ENCODE assay signal across 19 cellular contexts in genomic region chr4:76625316-76625715, GRCh38.
DNase-seq lines count a peak whose midpoint lies in the region; ATAC-seq and TF ChIP-seq lines count a peak whose summit lies in the region.
"Had no signal": no experiment of that assay in that cellular context is flagged by ENCODE, and none has a peak within 500 bp of the region (broad histone marks: within the 10 kb centered on the region; RNA-seq: fewer than 3 reads in every experiment).

No MANE protein-coding gene starts in this region.

- peaks cover 5% of the 10 kb centered on the region for H3K36me3 Mint-ChIP-seq in mesothelial cell of epicardium
- H3K36me3 Mint-ChIP-seq: natural killer cell treated with Interleukin-12 subunit alpha and Interleukin-12 subunit beta and Interleukin-15 and Interleukin-18, amount 100 ng/mL, for 72 hours had no signal

- no peaks in the 10 kb centered on the region for H3K9me3 Mint-ChIP-seq in mesothelial cell of epicardium
- H3K9me3 Mint-ChIP-seq: natural killer cell treated with Interleukin-12 subunit alpha and Interleukin-12 subunit beta and Interleukin-15 and Interleukin-18, amount 100 ng/mL, for 72 hours had no signal

- 70 to 88% (median 82%) methylated on average over 2 of the region's 2 CpGs for WGBS in stomach, 5 donors

- no peaks in the 10 kb centered on the region for H3K27me3 ChIP-seq in breast epithelium
- H3K27me3 ChIP-seq in stomach = no peaks in the 10 kb centered on the region

- H3K27ac Mint-ChIP-seq in mesothelial cell of epicardium = peak overlapping the region; percentile 87
- H3K27ac Mint-ChIP-seq: natural killer cell treated with Interleukin-12 subunit alpha and Interleukin-12 subunit beta and Interleukin-15 and Interleukin-18, amount 100 ng/mL, for 72 hours had no signal

- no peak for TF ChIP-seq EP300 in stomach (IDR thresholded peaks at IDR 0.05)

- ATAC-seq in GM21367 (IDR thresholded peaks at IDR 0.05; ENCODE audit: unreplicated experiment) = no peak
- ATAC-seq: left lobe of liver; natural killer cell treated with Interleukin-12 subunit alpha and Interleukin-12 subunit beta and Interleukin-15 and Interleukin-18, amount 100 ng/mL, for 72 hours had no signal

- no peaks in the 10 kb centered on the region for H3K9me3 ChIP-seq in HEK293 (ENCODE audit: control insufficient read depth, insufficient read depth, low read depth, low read length)
- H3K9me3 ChIP-seq in breast epithelium = no peaks in the 10 kb centered on the region
- H3K9me3 ChIP-seq in stomach = no peaks in the 10 kb centered on the region

- H3K4me3 ChIP-seq in HEK293 (ENCODE audit: low read depth, low read length) (no peak overlapping the region), breast epithelium (no peak overlapping the region), stomach (no peak overlapping the region)

- H3K4me1 Mint-ChIP-seq in mesothelial cell of epicardium = peaks cover 55% of the 10 kb centered on the region

- H3K4me3 Mint-ChIP-seq in mesothelial cell of epicardium = no peak overlapping the region
- H3K4me3 Mint-ChIP-seq: natural killer cell treated with Interleukin-12 subunit alpha and Interleukin-12 subunit beta and Interleukin-15 and Interleukin-18, amount 100 ng/mL, for 72 hours had no signal

- TF ChIP-seq POLR2A in breast epithelium (IDR thresholded peaks at IDR 0.05) = no peak
- no peak for TF ChIP-seq POLR2A in stomach (IDR thresholded peaks at IDR 0.05)

- CTCF ChIA-PET in HEK293 (lab: Yijun Ruan, JAX) = interaction anchor here (0.5 to 1.2 kb wide), 3 partner anchors 28 to 302 kb away, joined by 3 to 5 read pairs (median 4); no protein-coding TSS in a partner anchor

- no peaks in the 10 kb centered on the region for H3K27me3 Mint-ChIP-seq in mesothelial cell of epicardium (ENCODE audit: low read depth)

- no peak for TF ChIP-seq CTCF in HEK293 (tag by site-specific recombination; IDR thresholded peaks at IDR 0.05)
- no peak for TF ChIP-seq CTCF in breast epithelium (IDR thresholded peaks at IDR 0.05)
- TF ChIP-seq CTCF in mesothelial cell of epicardium (IDR thresholded peaks at IDR 0.05; ENCODE audit: unreplicated experiment) = no peak
- TF ChIP-seq CTCF in stomach (IDR thresholded peaks at IDR 0.05) = no peak

- peaks cover 17% of the 10 kb centered on the region for H3K4me1 ChIP-seq in HEK293 (ENCODE audit: control insufficient read depth, insufficient read depth, low read length)
- peaks cover 0 to 14% of the 10 kb centered on the region in 2 donors for H3K4me1 ChIP-seq in breast epithelium
- H3K4me1 ChIP-seq in stomach = peaks cover 12 to 62% (median 39%) of the 10 kb centered on the region in 4 donors

- H3K36me3 ChIP-seq in HEK293 (ENCODE audit: control insufficient read depth in 2 of 2, insufficient read depth in 1 of 2, low read length in 2 of 2) (no peaks in the 10 kb centered on the region), breast epithelium (no peaks in the 10 kb centered on the region), stomach (no peaks in the 10 kb centered on the region)

- H3K27ac ChIP-seq in HEK293 (ENCODE audit: extremely low read depth, low read depth, low read length) (no peak overlapping the region), breast epithelium (peak overlapping the region; percentile 76 to 87), stomach (peak overlapping the region in 4 of 5 donors; percentile 75 to 87 (median 80))

- DNase-seq in breast epithelium (ENCODE audit: low spot score in 2 of 2) (no peak), mesothelial cell of epicardium (ENCODE audit: low spot score in 2 of 2, unreplicated experiment in 2 of 2) (no peak), stomach (no peak), SKM-1 (lab: John Stamatoyannopoulos, UW; ENCODE audit: unreplicated experiment) (no peak), NCI-H2029 (lab: John Stamatoyannopoulos, UW) (no peak)
- DNase-seq in stimulated activated CD4-positive, alpha-beta T cell treated with anti-CD3 and anti-CD28 coated beads, Interleukin-12 subunit alpha, Interleukin-12 subunit beta, amount 100 ng/mL, for 4 hours = no peak
- DNase-seq: activated CD4-positive, CD25-positive, alpha-beta regulatory T cell treated with anti-CD3 and anti-CD28 coated beads, Interleukin-2, amount 50 U/mL, for 72 hours; activated effector memory CD4-positive, alpha-beta T cell treated with Interleukin-2 at 50 U/mL for 16 hours; amniotic stem cell; foreskin melanocyte; NCI-H2029 treated with DMSO at 0.1 percent for 48 hours; NCI-H524; stimulated activated CD4-positive, alpha-beta T cell treated with anti-CD3 and anti-CD28 coated beads, Interleukin-1b, Interleukin-23, amount 100 ng/mL, for 48 hours; substantia nigra; T-helper 9 cell had no signal

- POLR2A ChIA-PET in HEK293 (lab: Yijun Ruan, JAX) = no interaction called here

- intact Hi-C loops in breast epithelium (cut with DNase I; ENCODE audit: low total_unique reads) (no loop called here), stomach (cut with DNase I; ENCODE audit: low total_unique reads) (no loop called here)

TF ChIP-seq in HEK293, 187 proteins besides CTCF, POLR2A, EP300 and RAD21:
- TF ChIP-seq SETDB1 (IDR thresholded peaks at IDR 0.05; ENCODE audit: insufficient read length, low read length) (no peak), ZFHX2 (tag by site-specific recombination; conservative IDR thresholded peaks at IDR 0.05) (no peak), ZNF398 (tag by site-specific recombination; IDR thresholded peaks at IDR 0.05) (peak; percentile 60)
- TF ChIP-seq, protein P1, sequence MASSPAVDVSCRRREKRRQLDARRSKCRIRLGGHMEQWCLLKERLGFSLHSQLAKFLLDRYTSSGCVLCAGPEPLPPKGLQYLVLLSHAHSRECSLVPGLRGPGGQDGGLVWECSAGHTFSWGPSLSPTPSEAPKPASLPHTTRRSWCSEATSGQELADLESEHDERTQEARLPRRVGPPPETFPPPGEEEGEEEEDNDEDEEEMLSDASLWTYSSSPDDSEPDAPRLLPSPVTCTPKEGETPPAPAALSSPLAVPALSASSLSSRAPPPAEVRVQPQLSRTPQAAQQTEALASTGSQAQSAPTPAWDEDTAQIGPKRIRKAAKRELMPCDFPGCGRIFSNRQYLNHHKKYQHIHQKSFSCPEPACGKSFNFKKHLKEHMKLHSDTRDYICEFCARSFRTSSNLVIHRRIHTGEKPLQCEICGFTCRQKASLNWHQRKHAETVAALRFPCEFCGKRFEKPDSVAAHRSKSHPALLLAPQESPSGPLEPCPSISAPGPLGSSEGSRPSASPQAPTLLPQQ (tag by site-specific recombination; IDR thresholded peaks at IDR 0.05) = no peak
